Comparison of ENCODE assay signal across 36 cellular contexts in genomic region chr2:227677928-227678327, GRCh38. TPM values are rescaled to one million over a fixed set of nuclear protein-coding genes. Genes with fewer than 3 reads are reported as not detected.
"Had no signal": no experiment of that assay in that cellular context is flagged by ENCODE, and none has a peak within 500 bp of the region (broad histone marks: within the 10 kb centered on the region; RNA-seq: fewer than 3 reads in every experiment).

No MANE protein-coding gene starts in this region.

- ATAC-seq: left cardiac atrium; left lung; lower lobe of right lung; natural killer cell; right lobe of liver; stimulated activated memory B cell treated with anti-CD40 and anti-IgM and Interleukin-4, amounts not matched to agents 10 μg/mL and 1 μg/mL and 100 μg/mL, for 72 hours; stimulated activated naive CD8-positive, alpha-beta T cell treated with anti-CD3 and anti-CD28 coated beads, Interleukin-15, amount 100 ng/mL, for 72 hours had no signal

- H3K4me1 Mint-ChIP-seq: naive B cell; natural killer cell; nephron progenitor cell; neural progenitor cell; stimulated activated memory B cell treated with anti-CD40 and anti-IgM and Interleukin-4, amounts not matched to agents 10 μg/mL and 1 μg/mL and 100 μg/mL, for 72 hours; stimulated activated naive CD8-positive, alpha-beta T cell treated with anti-CD3 and anti-CD28 coated beads, Interleukin-15, amount 100 ng/mL, for 72 hours had no signal

- H3K27ac ChIP-seq: left lung, lower lobe of right lung, neural progenitor cell, neutrophil, parathyroid adenoma, right atrium auricular region, right lobe of liver, tibial nerve, uterus had no signal

- H3K27ac Mint-ChIP-seq: naive B cell; natural killer cell; nephron progenitor cell; neural progenitor cell; stimulated activated memory B cell treated with anti-CD40 and anti-IgM and Interleukin-4, amounts not matched to agents 10 μg/mL and 1 μg/mL and 100 μg/mL, for 72 hours; stimulated activated naive CD8-positive, alpha-beta T cell treated with anti-CD3 and anti-CD28 coated beads, Interleukin-15, amount 100 ng/mL, for 72 hours; type B pancreatic cell had no signal

- DNase-seq: hippocampal formation; kidney glomerular epithelial cell; left cardiac atrium; left lung; lower lobe of right lung; mammary epithelial cell; mesenchymal stem cell; naive B cell; natural killer cell; nephron progenitor cell; occipital lobe; right lobe of liver; stimulated activated CD4-positive, alpha-beta T cell treated with anti-CD3 and anti-CD28 coated beads, Interleukin-1b, Interleukin-23, amount 100 ng/mL, for 48 hours; stimulated activated CD4-positive, alpha-beta T cell treated with anti-CD3 and anti-CD28 coated beads, Interleukin-2, amount 100 ng/mL, for 48 hours; stimulated activated CD4-positive, alpha-beta T cell treated with anti-CD3 and anti-CD28 coated beads, Interleukin-4, amount 100 ng/mL, for 4 hours; stimulated activated CD8-positive, alpha-beta memory T cell treated with anti-CD3 and anti-CD28 coated beads, Interleukin-4, amount 100 ng/mL, for 48 hours; stimulated activated naive CD4-positive, alpha-beta T cell treated with Interleukin-2 at 50 U/mL for 16 hours; stimulated activated naive CD8-positive, alpha-beta T cell treated with anti-CD3 and anti-CD28 coated beads, Interleukin-15, amount 100 ng/mL, for 72 hours; substantia nigra; uterus had no signal

- H3K36me3 Mint-ChIP-seq: naive B cell; natural killer cell; neural progenitor cell; stimulated activated memory B cell treated with anti-CD40 and anti-IgM and Interleukin-4, amounts not matched to agents 10 μg/mL and 1 μg/mL and 100 μg/mL, for 72 hours; type B pancreatic cell had no signal

- H3K9me3 Mint-ChIP-seq: natural killer cell; nephron progenitor cell; stimulated activated memory B cell treated with anti-CD40 and anti-IgM and Interleukin-4, amounts not matched to agents 10 μg/mL and 1 μg/mL and 100 μg/mL, for 72 hours; stimulated activated naive CD8-positive, alpha-beta T cell treated with anti-CD3 and anti-CD28 coated beads, Interleukin-15, amount 100 ng/mL, for 72 hours; type B pancreatic cell had no signal

- H3K27me3 Mint-ChIP-seq: stimulated activated memory B cell treated with anti-CD40 and anti-IgM and Interleukin-4, amounts not matched to agents 10 μg/mL and 1 μg/mL and 100 μg/mL, for 72 hours; type B pancreatic cell had no signal

- H3K4me3 Mint-ChIP-seq: naive B cell; natural killer cell; nephron progenitor cell; neural progenitor cell; stimulated activated memory B cell treated with anti-CD40 and anti-IgM and Interleukin-4, amounts not matched to agents 10 μg/mL and 1 μg/mL and 100 μg/mL, for 72 hours; stimulated activated naive CD8-positive, alpha-beta T cell treated with anti-CD3 and anti-CD28 coated beads, Interleukin-15, amount 100 ng/mL, for 72 hours; type B pancreatic cell had no signal

- H3K4me3 ChIP-seq: left lung, lower lobe of right lung, neural progenitor cell, right atrium auricular region, right lobe of liver, smooth muscle cell, tibial nerve, uterus had no signal

RNA-seq across cellular contexts. Expression of gene SCYGR5, which starts 11.3 kb away (rescaled TPM):
- total RNA-seq: left cardiac atrium, left lung, liver, lower lobe of right lung, mammary epithelial cell, natural killer cell, occipital lobe, osteocyte, posterior vena cava, pulmonary artery endothelial cell, renal cortical epithelial cell, right atrium auricular region, right lobe of liver, skeletal muscle tissue, smooth muscle cell, temporal lobe, tibial nerve, ureter, uterus had no signal

RNA-seq across cellular contexts. Expression of gene SLC19A3, which starts 39.9 kb away (rescaled TPM):
- total RNA-seq: natural killer cell, osteocyte had no signal

RNA-seq across cellular contexts. Expression of gene SCYGR6, which starts 46.6 kb away (rescaled TPM):
- total RNA-seq: left cardiac atrium, left lung, liver, lower lobe of right lung, mammary epithelial cell, natural killer cell, occipital lobe, osteocyte, posterior vena cava, pulmonary artery endothelial cell, renal cortical epithelial cell, right atrium auricular region, right lobe of liver, skeletal muscle tissue, smooth muscle cell, temporal lobe, tibial nerve, ureter, uterus had no signal

RNA-seq across cellular contexts. Expression of gene SCYGR7, which starts 50.2 kb away (rescaled TPM):
- total RNA-seq: left cardiac atrium, left lung, liver, lower lobe of right lung, mammary epithelial cell, natural killer cell, occipital lobe, osteocyte, posterior vena cava, pulmonary artery endothelial cell, renal cortical epithelial cell, right atrium auricular region, right lobe of liver, skeletal muscle tissue, smooth muscle cell, temporal lobe, tibial nerve, ureter, uterus had no signal
